Comparison of ENCODE assay signal across 8 cellular contexts in the genomic region with DNA sequence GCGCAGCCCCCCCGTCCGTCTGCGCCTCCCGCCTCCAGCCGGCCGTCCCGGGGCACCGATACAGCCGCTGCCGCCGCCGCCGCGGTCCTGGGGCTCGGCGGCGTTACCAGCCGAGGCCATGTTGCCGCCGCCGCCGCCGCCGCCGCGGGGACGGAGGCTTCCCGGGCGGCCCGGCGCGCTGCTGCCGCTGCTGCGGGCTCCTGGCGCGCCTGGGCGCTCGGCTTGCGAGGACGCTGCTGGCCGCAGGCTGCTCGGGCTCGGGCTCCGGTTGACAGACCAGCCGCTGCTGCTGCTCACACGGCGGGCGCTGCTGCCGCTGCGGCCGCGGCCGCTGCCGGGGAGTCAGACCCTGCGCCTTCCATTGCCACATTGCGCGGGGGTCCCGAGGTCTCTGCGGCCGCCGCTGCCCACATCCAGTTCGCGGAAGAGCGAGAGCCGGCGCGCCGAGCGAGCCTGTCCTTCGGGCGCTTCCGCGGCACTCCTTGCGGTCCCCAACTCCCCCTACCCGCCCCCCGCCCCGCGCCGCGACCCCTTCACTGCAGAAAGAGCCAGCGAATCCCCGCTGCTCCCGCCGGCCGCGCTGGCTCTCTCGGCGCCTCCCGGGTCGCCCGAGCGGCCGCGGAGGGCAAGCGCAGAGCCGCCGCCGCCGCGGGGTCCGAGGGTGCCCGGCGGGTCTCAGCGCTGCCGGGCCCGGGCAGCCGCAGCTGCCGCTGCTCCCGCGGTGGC. TPM values are rescaled to one million over a fixed set of nuclear protein-coding genes. Genes with fewer than 3 reads are reported as not detected.
DNase-seq lines count a peak whose midpoint lies in the region; ATAC-seq and TF ChIP-seq lines count a peak whose summit lies in the region.

No MANE protein-coding gene starts in this region.

- H3K9me3 Mint-ChIP-seq in Caco-2 (ENCODE audit: unreplicated experiment): no peaks in the 10 kb centered on the region
- no peaks in the 10 kb centered on the region for H3K9me3 Mint-ChIP-seq in IgD-negative memory B cell
- H3K9me3 Mint-ChIP-seq in activated naive CD8-positive, alpha-beta T cell treated with anti-CD3 and anti-CD28 coated beads for 36 hours: no peaks in the 10 kb centered on the region
- H3K9me3 Mint-ChIP-seq in stimulated activated memory B cell treated with anti-CD40 and anti-IgM and Interleukin-4, amounts not matched to agents 10 μg/mL and 1 μg/mL and 100 μg/mL, for 72 hours: peaks cover 3% of the 10 kb centered on the region

- H3K4me3 ChIP-seq in Caco-2 (ENCODE audit: low read depth, low read length): peak overlapping the region; percentile 94
- peak overlapping the region; percentile 87 for H3K4me3 ChIP-seq in iPS-15b (ENCODE audit: low read depth, low read length)

- H3K4me3 Mint-ChIP-seq in Caco-2 (ENCODE audit: unreplicated experiment) (peak overlapping the region; percentile 93), IgD-negative memory B cell (peak overlapping the region; percentile 91 to 98 (median 96))
- H3K4me3 Mint-ChIP-seq in activated naive CD8-positive, alpha-beta T cell treated with anti-CD3 and anti-CD28 coated beads for 36 hours: peak overlapping the region; percentile 91
- peak overlapping the region; percentile 91 for H3K4me3 Mint-ChIP-seq in stimulated activated memory B cell treated with anti-CD40 and anti-IgM and Interleukin-4, amounts not matched to agents 10 μg/mL and 1 μg/mL and 100 μg/mL, for 72 hours

- H3K27me3 ChIP-seq in Caco-2 (replicated peaks; ENCODE audit: control insufficient read depth, insufficient read depth, low read length): no peaks in the 10 kb centered on the region
- H3K27me3 ChIP-seq in iPS-15b (ENCODE audit: control insufficient read depth, insufficient read depth, low read length): peaks cover 14% of the 10 kb centered on the region

- CTCF ChIA-PET in Caco-2 (lab: Charles Lee): interaction anchor here (0.6 kb wide), 1 partner anchor 521 kb away, joined by 3 read pairs; no protein-coding TSS in a partner anchor

- H3K36me3 Mint-ChIP-seq in Caco-2 (ENCODE audit: insufficient read depth, unreplicated experiment): peaks cover 25% of the 10 kb centered on the region
- H3K36me3 Mint-ChIP-seq in IgD-negative memory B cell: no peaks in the 10 kb centered on the region
- peaks cover 15% of the 10 kb centered on the region for H3K36me3 Mint-ChIP-seq in activated naive CD8-positive, alpha-beta T cell treated with anti-CD3 and anti-CD28 coated beads for 36 hours
- H3K36me3 Mint-ChIP-seq in stimulated activated memory B cell treated with anti-CD40 and anti-IgM and Interleukin-4, amounts not matched to agents 10 μg/mL and 1 μg/mL and 100 μg/mL, for 72 hours: no peaks in the 10 kb centered on the region

- H3K4me1 ChIP-seq in Caco-2 (peaks cover 13% of the 10 kb centered on the region), iPS-15b (ENCODE audit: control insufficient read depth, insufficient read depth, low read length) (peaks cover 22% of the 10 kb centered on the region)

- H3K9ac ChIP-seq in iPS-15b (ENCODE audit: low read depth, low read length): peak overlapping the region; percentile 85

- DNase-seq in Caco-2: peak in 1 of 2 experiments; percentile 26
- peak; percentile 46 for DNase-seq in activated naive CD8-positive, alpha-beta T cell treated with anti-CD3 and anti-CD28 coated beads for 36 hours
- DNase-seq in GM19240 (ENCODE audit: insufficient read length, low spot score): no peak
- DNase-seq in NCI-H446 (lab: John Stamatoyannopoulos, UW): no peak

- ATAC-seq in stimulated activated memory B cell treated with anti-CD40 and anti-IgM and Interleukin-4, amounts not matched to agents 10 μg/mL and 1 μg/mL and 100 μg/mL, for 72 hours: no peak
- no peak for ATAC-seq in HG02884 (IDR thresholded peaks at IDR 0.05; ENCODE audit: unreplicated experiment)

- POLR2A ChIA-PET in Caco-2 (lab: Charles Lee): interaction anchor here (0.7 to 1.0 kb wide), 2 partner anchors 14 to 367 kb away, joined by 3 to 4 read pairs; partner anchors contain the start of gene ERCC6L2

- H3K36me3 ChIP-seq in Caco-2 (ENCODE audit: control insufficient read depth, insufficient read depth, low read length) (no peaks in the 10 kb centered on the region), iPS-15b (ENCODE audit: control insufficient read depth, insufficient read depth, low read length) (no peaks in the 10 kb centered on the region)

- H3K27ac Mint-ChIP-seq in Caco-2 (ENCODE audit: unreplicated experiment): peak overlapping the region; percentile 70
- H3K27ac Mint-ChIP-seq in IgD-negative memory B cell: peak overlapping the region in 2 of 3 donors; percentile 91 to 93
- H3K27ac Mint-ChIP-seq in activated naive CD8-positive, alpha-beta T cell treated with anti-CD3 and anti-CD28 coated beads for 36 hours: no peak overlapping the region
- H3K27ac Mint-ChIP-seq in stimulated activated memory B cell treated with anti-CD40 and anti-IgM and Interleukin-4, amounts not matched to agents 10 μg/mL and 1 μg/mL and 100 μg/mL, for 72 hours: peak overlapping the region; percentile 20

- no peak for TF ChIP-seq CTCF in Caco-2 (IDR thresholded peaks at IDR 0.05; ENCODE audit: insufficient read depth in 1 of 2, low read depth in 1 of 2, low read length in 1 of 2, severe bottlenecking in 1 of 2, unreplicated experiment in 1 of 2)

- H3K4me1 Mint-ChIP-seq in Caco-2 (ENCODE audit: low read depth, unreplicated experiment) (peaks cover 8% of the 10 kb centered on the region), IgD-negative memory B cell (peaks cover 23 to 34% (median 28%) of the 10 kb centered on the region in 3 donors)
- peaks cover 35% of the 10 kb centered on the region for H3K4me1 Mint-ChIP-seq in activated naive CD8-positive, alpha-beta T cell treated with anti-CD3 and anti-CD28 coated beads for 36 hours
- peaks cover 50% of the 10 kb centered on the region for H3K4me1 Mint-ChIP-seq in stimulated activated memory B cell treated with anti-CD40 and anti-IgM and Interleukin-4, amounts not matched to agents 10 μg/mL and 1 μg/mL and 100 μg/mL, for 72 hours

- no peaks in the 10 kb centered on the region for H3K27me3 Mint-ChIP-seq in Caco-2 (ENCODE audit: insufficient read depth, unreplicated experiment)
- peaks cover 19% of the 10 kb centered on the region for H3K27me3 Mint-ChIP-seq in IgD-negative memory B cell
- peaks cover 7% of the 10 kb centered on the region for H3K27me3 Mint-ChIP-seq in activated naive CD8-positive, alpha-beta T cell treated with anti-CD3 and anti-CD28 coated beads for 36 hours
- peaks cover 74% of the 10 kb centered on the region for H3K27me3 Mint-ChIP-seq in stimulated activated memory B cell treated with anti-CD40 and anti-IgM and Interleukin-4, amounts not matched to agents 10 μg/mL and 1 μg/mL and 100 μg/mL, for 72 hours

- no TSS peak for BruUV-seq in Caco-2 (replicated peaks; lab: Mats Ljungman, UMichigan)

- intact Hi-C loops in Caco-2 (cut with micrococcal nuclease; ENCODE audit: unreplicated experiment): loop anchor here (2.0 to 5.0 kb wide), 3 partner anchors 82 to 909 kb away; partner anchors contain the start of gene ZNF367

- H3K9me3 ChIP-seq in Caco-2: no peaks in the 10 kb centered on the region
- H3K9me3 ChIP-seq in iPS-15b (ENCODE audit: control insufficient read depth, insufficient read depth, low read length): no peaks in the 10 kb centered on the region

RNA-seq across cellular contexts. Expression of gene PTCH1, which starts 8.4 kb away (rescaled TPM):
- total RNA-seq in Caco-2 (2022): 23.3 and 25.9 TPM in 2 replicates
- 19.3 TPM for polyA plus RNA-seq in IgD-negative memory B cell
- total RNA-seq in activated naive CD8-positive, alpha-beta T cell treated with anti-CD3 and anti-CD28 coated beads for 36 hours: 1 to 10 TPM; 4.8 to 6.1 TPM
